In genomic region chr17:72691017-72691416, GRCh38 we compare ENCODE assay signal across 24 cellular contexts.
"Had no signal": no experiment of that assay in that cellular context is flagged by ENCODE, and none has a peak within 500 bp of the region (broad histone marks: within the 10 kb centered on the region; RNA-seq: fewer than 3 reads in every experiment).

No MANE protein-coding gene starts in this region.

- DNase-seq: activated CD4-positive, alpha-beta memory T cell treated with anti-CD3 and anti-CD28 coated beads, Interleukin-2, amount 10 ng/mL, durations not matched to agents 7 days and 5 days; activated CD4-positive, alpha-beta T cell treated with anti-CD3 and anti-CD28 coated beads for 48 hours; activated effector memory CD4-positive, alpha-beta T cell treated with anti-CD3 and anti-CD28 coated beads, Interleukin-2, amount 50 U/mL, for 16 hours; activated naive CD4-positive, alpha-beta T cell treated with anti-CD3 and anti-CD28 coated beads, Interleukin-2, amount 10 ng/mL, durations not matched to agents 7 days and 5 days; activated T-cell treated with anti-CD3 and anti-CD28 coated beads for 4 hours; amygdala; effector CD4-positive, alpha-beta T cell; foreskin melanocyte; glutamatergic neuron; immature natural killer cell; left lung; naive B cell; nucleus accumbens; retina; sigmoid colon; stimulated activated CD4-positive, alpha-beta T cell treated with anti-CD3 and anti-CD28 coated beads, Interleukin-15, amount 100 ng/mL, for 24 hours; stimulated activated naive CD4-positive, alpha-beta T cell; upper lobe of left lung had no signal

- H2AFZ ChIP-seq: hepatocyte had no signal

- H3K27me3 ChIP-seq: cardiac muscle cell, hepatocyte, left lung, sigmoid colon, upper lobe of left lung had no signal

- H3K36me3 ChIP-seq: cardiac muscle cell, left lung, sigmoid colon, upper lobe of left lung had no signal

- H3K27ac ChIP-seq: cardiac muscle cell, hepatocyte, left lung, sigmoid colon, upper lobe of left lung had no signal

- H3K9me3 ChIP-seq: left lung, sigmoid colon, upper lobe of left lung had no signal

- H3K27ac Mint-ChIP-seq: activated CD4-positive, alpha-beta memory T cell treated with anti-CD3 and anti-CD28 coated beads, Interleukin-2, amount 10 ng/mL, durations not matched to agents 7 days and 5 days; activated naive CD4-positive, alpha-beta T cell treated with anti-CD3 and anti-CD28 coated beads, Interleukin-2, amount 10 ng/mL, durations not matched to agents 7 days and 5 days; dendritic cell treated with granulocyte-macrophage colony-stimulating factor and Interleukin-4, amounts not matched to agents 40 ng/mL and 50 ng/mL, for 4 days; immature natural killer cell; progenitor cell of endocrine pancreas had no signal

- H3K4me3 Mint-ChIP-seq: activated CD4-positive, alpha-beta memory T cell treated with anti-CD3 and anti-CD28 coated beads, Interleukin-2, amount 10 ng/mL, durations not matched to agents 7 days and 5 days; activated naive CD4-positive, alpha-beta T cell treated with anti-CD3 and anti-CD28 coated beads, Interleukin-2, amount 10 ng/mL, durations not matched to agents 7 days and 5 days; dendritic cell treated with granulocyte-macrophage colony-stimulating factor and Interleukin-4, amounts not matched to agents 40 ng/mL and 50 ng/mL, for 4 days; immature natural killer cell; naive B cell had no signal

- ATAC-seq: left lung had no signal

- H3K4me2 ChIP-seq: hepatocyte, smooth muscle cell had no signal

- H3K4me3 ChIP-seq: cardiac muscle cell, hepatocyte, left lung, lung, sigmoid colon, smooth muscle cell, upper lobe of left lung had no signal

- H3K4me1 ChIP-seq: left lung, sigmoid colon, upper lobe of left lung had no signal

- H3K27me3 Mint-ChIP-seq: activated CD4-positive, alpha-beta memory T cell treated with anti-CD3 and anti-CD28 coated beads, Interleukin-2, amount 10 ng/mL, durations not matched to agents 7 days and 5 days; dendritic cell treated with granulocyte-macrophage colony-stimulating factor and Interleukin-4, amounts not matched to agents 40 ng/mL and 50 ng/mL, for 4 days; naive B cell had no signal

- H3K4me1 Mint-ChIP-seq: activated CD4-positive, alpha-beta memory T cell treated with anti-CD3 and anti-CD28 coated beads, Interleukin-2, amount 10 ng/mL, durations not matched to agents 7 days and 5 days; activated naive CD4-positive, alpha-beta T cell treated with anti-CD3 and anti-CD28 coated beads, Interleukin-2, amount 10 ng/mL, durations not matched to agents 7 days and 5 days; immature natural killer cell had no signal

- H3K9me3 Mint-ChIP-seq: activated CD4-positive, alpha-beta memory T cell treated with anti-CD3 and anti-CD28 coated beads, Interleukin-2, amount 10 ng/mL, durations not matched to agents 7 days and 5 days; activated naive CD4-positive, alpha-beta T cell treated with anti-CD3 and anti-CD28 coated beads, Interleukin-2, amount 10 ng/mL, durations not matched to agents 7 days and 5 days; dendritic cell treated with granulocyte-macrophage colony-stimulating factor and Interleukin-4, amounts not matched to agents 40 ng/mL and 50 ng/mL, for 4 days; immature natural killer cell; naive B cell had no signal
